10 cellular contexts compared by ENCODE assay signal in genomic region chrX:17377047-17377692, GRCh38. TPM values are rescaled to one million over a fixed set of nuclear protein-coding genes. Genes with fewer than 3 reads are reported as not detected.
A peak's percentile ranks its signal among the peaks of the same experiment; 100 is the strongest.
DNase-seq lines count a peak whose midpoint lies in the region; ATAC-seq and TF ChIP-seq lines count a peak whose summit lies in the region.
"Had no signal": no experiment of that assay in that cellular context is flagged by ENCODE, and none has a peak within 500 bp of the region (broad histone marks: within the 10 kb centered on the region; RNA-seq: fewer than 3 reads in every experiment).

No MANE protein-coding gene starts in this region.

- no peak for ATAC-seq in activated CD8-positive, alpha-beta memory T cell treated with anti-CD3 and anti-CD28 coated beads, Interleukin-2, amount 10 ng/mL, durations not matched to agents 7 days and 5 days
- ATAC-seq in GM18511 (IDR thresholded peaks at IDR 0.05; ENCODE audit: unreplicated experiment) (no peak), GM21717 (IDR thresholded peaks at IDR 0.05; ENCODE audit: unreplicated experiment) (no peak), HG02763 (IDR thresholded peaks at IDR 0.05; ENCODE audit: unreplicated experiment) (no peak)

- peak overlapping the region; percentile 49 for H3K4me3 ChIP-seq in fibroblast of pulmonary artery (replicated peaks; ENCODE audit: low read depth, low read length)

- CTCF ChIA-PET in activated CD8-positive, alpha-beta memory T cell treated with anti-CD3 and anti-CD28 coated beads, Interleukin-2, amount 10 ng/mL, durations not matched to agents 7 days and 5 days (lab: Charles Lee): no interaction called here

- H3K36me3 Mint-ChIP-seq in activated CD8-positive, alpha-beta memory T cell treated with anti-CD3 and anti-CD28 coated beads, Interleukin-2, amount 10 ng/mL, durations not matched to agents 7 days and 5 days: no peaks in the 10 kb centered on the region
- H3K36me3 Mint-ChIP-seq in progenitor cell of endocrine pancreas (ENCODE audit: insufficient read depth): peaks cover 23% of the 10 kb centered on the region

- peaks cover 2% of the 10 kb centered on the region for H3K4me1 Mint-ChIP-seq in activated CD8-positive, alpha-beta memory T cell treated with anti-CD3 and anti-CD28 coated beads, Interleukin-2, amount 10 ng/mL, durations not matched to agents 7 days and 5 days
- H3K4me1 Mint-ChIP-seq in progenitor cell of endocrine pancreas (ENCODE audit: low read depth): peaks cover 18% of the 10 kb centered on the region

- peak; percentile 58 for DNase-seq in activated CD8-positive, alpha-beta memory T cell treated with anti-CD3 and anti-CD28 coated beads, Interleukin-2, amount 50 U/mL, for 48 hours
- DNase-seq in activated CD8-positive, alpha-beta memory T cell treated with anti-CD3 and anti-CD28 coated beads, Interleukin-2, amount 10 ng/mL, durations not matched to agents 7 days and 5 days: no peak
- DNase-seq in SHP77 treated with DMSO at 0.1 percent for 48 hours (lab: John Stamatoyannopoulos, UW) (peak; percentile 51), fibroblast of pulmonary artery (ENCODE audit: low read depth) (peak; percentile 19), progenitor cell of endocrine pancreas (ENCODE audit: low spot score, unreplicated experiment) (peak; percentile 33)
- DNase-seq: DND-41 had no signal

- no peak overlapping the region for H3K27ac Mint-ChIP-seq in activated CD8-positive, alpha-beta memory T cell treated with anti-CD3 and anti-CD28 coated beads, Interleukin-2, amount 10 ng/mL, durations not matched to agents 7 days and 5 days
- peak overlapping the region; percentile 81 for H3K27ac Mint-ChIP-seq in progenitor cell of endocrine pancreas
- H3K27ac Mint-ChIP-seq: T-helper 1 cell treated with Interleukin-12 subunit alpha and Interleukin-12 subunit beta and Interleukin-4 antibody, amounts not matched to agents 30 μg/mL and 1 μg/mL, for 36 hours had no signal

- H3K9me3 Mint-ChIP-seq in activated CD8-positive, alpha-beta memory T cell treated with anti-CD3 and anti-CD28 coated beads, Interleukin-2, amount 10 ng/mL, durations not matched to agents 7 days and 5 days (ENCODE audit: low read depth): no peaks in the 10 kb centered on the region
- H3K9me3 Mint-ChIP-seq in progenitor cell of endocrine pancreas (ENCODE audit: low read depth): peaks cover 21% of the 10 kb centered on the region

- H3K4me3 Mint-ChIP-seq in activated CD8-positive, alpha-beta memory T cell treated with anti-CD3 and anti-CD28 coated beads, Interleukin-2, amount 10 ng/mL, durations not matched to agents 7 days and 5 days: no peak overlapping the region
- peak overlapping the region; percentile 89 for H3K4me3 Mint-ChIP-seq in progenitor cell of endocrine pancreas (ENCODE audit: low read depth)
- H3K4me3 Mint-ChIP-seq: T-helper 1 cell treated with Interleukin-12 subunit alpha and Interleukin-12 subunit beta and Interleukin-4 antibody, amounts not matched to agents 30 μg/mL and 1 μg/mL, for 36 hours had no signal

- peaks cover 37% of the 10 kb centered on the region for H3K27me3 Mint-ChIP-seq in activated CD8-positive, alpha-beta memory T cell treated with anti-CD3 and anti-CD28 coated beads, Interleukin-2, amount 10 ng/mL, durations not matched to agents 7 days and 5 days
- H3K27me3 Mint-ChIP-seq in progenitor cell of endocrine pancreas: peaks cover 11% of the 10 kb centered on the region

- no peak for TF ChIP-seq CTCF in fibroblast of pulmonary artery (IDR thresholded peaks at IDR 0.05; ENCODE audit: low read length, missing control alignments)
- no peak for TF ChIP-seq CTCF in progenitor cell of endocrine pancreas (IDR thresholded peaks at IDR 0.05; ENCODE audit: unreplicated experiment)

RNA-seq across cellular contexts. Expression of gene NHS, which starts 2.2 kb away (rescaled TPM):
- total RNA-seq in activated CD8-positive, alpha-beta memory T cell treated with anti-CD3 and anti-CD28 coated beads, Interleukin-2, amount 10 ng/mL, durations not matched to agents 7 days and 5 days: 10 to 100 TPM in 1 of 2 experiments, 1 to 10 TPM in 1; 1.4 to 10.1 TPM
- total RNA-seq in progenitor cell of endocrine pancreas: 102 and 117 TPM in 2 replicates
